ENCODE assay signal across 1 cellular context in genomic region chr6:163956571-163957407, GRCh38.
TF ChIP-seq lines count a peak whose summit lies in the region.

No MANE protein-coding gene starts in this region.

TF ChIP-seq in K562, 482 proteins besides CTCF, POLR2A, EP300 and RAD21 (continued from another document):
- TF ChIP-seq RFX1 (IDR thresholded peaks at IDR 0.05) (no peak; the same call in 1 of the 2 replicates), MIER1 (IDR thresholded peaks at IDR 0.05; ENCODE audit: low read depth) (no peak), FOSL1 (tag; conservative IDR thresholded peaks at IDR 0.05) (peak; percentile 39; the same call in 1 of the 2 replicates), ZNF24 (IDR thresholded peaks at IDR 0.05) (peak; percentile 61), SIRT6 (IDR thresholded peaks at IDR 0.05; ENCODE audit: low read depth, low read length) (no peak), EZH2 (IDR thresholded peaks at IDR 0.05; ENCODE audit: borderline replicate concordance, low read depth, low read length) (0 out of 2 replicates have a peak, but pooled peaks have one; percentile 61), ZBTB1 (CRISPR knock-in tag; IDR thresholded peaks at IDR 0.05; ENCODE audit: borderline replicate concordance, low read depth) (no peak), ZNF140 (CRISPR knock-in tag; IDR thresholded peaks at IDR 0.05) (no peak), UBTF (IDR thresholded peaks at IDR 0.05; ENCODE audit: borderline replicate concordance in 1 of 2, low read depth in 2 of 2, low read length in 2 of 2) (no peak), SMARCB1 (IDR thresholded peaks at IDR 0.05; ENCODE audit: insufficient read length, low read depth) (no peak), RREB1 (CRISPR knock-in tag; IDR thresholded peaks at IDR 0.05) (0 out of 2 replicates have a peak, but pooled peaks have one; percentile 16), CTCFL (IDR thresholded peaks at IDR 0.05; ENCODE audit: borderline replicate concordance, insufficient read depth, low read depth, low read length, poor library complexity, severe bottlenecking) (peak; percentile 15), SMARCA5 (IDR thresholded peaks at IDR 0.05) (no peak), CTBP1 (IDR thresholded peaks at IDR 0.05; ENCODE audit: borderline replicate concordance) (peak; percentile 54; the same call in 1 of the 2 replicates), MEF2D (tag; conservative IDR thresholded peaks at IDR 0.05; ENCODE audit: low read depth) (no peak), CEBPB (tag; IDR thresholded peaks at IDR 0.05) (peak; percentile 47), NR2C1 (IDR thresholded peaks at IDR 0.05) (no peak), NR2C1 (tag; IDR thresholded peaks at IDR 0.05) (0 out of 2 replicates have a peak, but pooled peaks have one; percentile 45), MEIS2 (IDR thresholded peaks at IDR 0.05; ENCODE audit: partially characterized antibody) (peak; percentile 29), OTX1 (CRISPR knock-in tag; IDR thresholded peaks at IDR 0.05) (no peak), TEAD4 (IDR thresholded peaks at IDR 0.05; ENCODE audit: low read length) (peak; percentile 36), TEAD4 (CRISPR knock-in tag; IDR thresholded peaks at IDR 0.05; ENCODE audit: borderline replicate concordance) (no peak), RBM25 (IDR thresholded peaks at IDR 0.05; ENCODE audit: low read depth, low read length, severe bottlenecking) (peak; percentile 86), CXXC5 (CRISPR knock-in tag; IDR thresholded peaks at IDR 0.05) (peak; percentile 46; the same call in 1 of the 2 replicates), SPI1 (IDR thresholded peaks at IDR 0.05; ENCODE audit: borderline replicate concordance, low read depth, low read length) (no peak), JUNB (CRISPR knock-in tag; conservative IDR thresholded peaks at IDR 0.05) (no peak), BHLHE40 (IDR thresholded peaks at IDR 0.05; ENCODE audit: low read length) (peak; percentile 32; the same call in 1 of the 2 replicates), TEAD1 (CRISPR knock-in tag; IDR thresholded peaks at IDR 0.05) (0 out of 4 replicates have a peak, but pooled peaks have one; percentile 40 to 45), ZNF124 (CRISPR knock-in tag; IDR thresholded peaks at IDR 0.05) (no peak)
